In the genomic region with DNA sequence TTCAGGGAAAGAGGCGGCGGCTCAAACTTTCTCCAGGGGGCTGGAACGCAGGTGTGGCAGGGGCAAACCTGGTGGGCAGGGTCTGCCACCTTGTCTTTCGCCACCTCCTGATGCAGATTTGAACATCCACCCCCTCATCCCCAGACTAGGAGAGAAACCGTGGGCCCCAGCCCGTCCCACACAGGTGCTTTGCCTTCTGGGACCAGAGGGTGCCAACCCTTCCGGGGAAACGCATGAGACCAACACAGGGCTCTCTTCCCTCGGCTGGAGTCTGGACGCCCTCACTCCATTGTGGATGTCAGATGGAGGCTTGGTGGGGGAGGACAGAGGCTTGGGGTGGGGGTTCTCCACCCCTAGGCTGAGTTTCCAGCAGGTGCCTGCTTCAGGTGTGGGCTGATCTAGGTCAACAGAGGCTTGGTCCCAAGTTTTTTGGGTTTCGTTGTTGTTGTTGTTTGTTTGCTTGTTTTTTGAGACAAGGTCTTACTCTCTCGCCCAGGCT, we compare ENCODE assay signal across 9 cellular contexts. TPM values are rescaled to one million over a fixed set of nuclear protein-coding genes. Genes with fewer than 3 reads are reported as not detected.
DNase-seq lines count a peak whose midpoint lies in the region; ATAC-seq and TF ChIP-seq lines count a peak whose summit lies in the region.
"Had no signal": no experiment of that assay in that cellular context is flagged by ENCODE, and none has a peak within 500 bp of the region (broad histone marks: within the 10 kb centered on the region; RNA-seq: fewer than 3 reads in every experiment).

No MANE protein-coding gene starts in this region.

- H3K36me3 Mint-ChIP-seq in Calu3 (ENCODE audit: insufficient read depth, unreplicated experiment): peaks cover 52% of the 10 kb centered on the region
- no peaks in the 10 kb centered on the region for H3K36me3 Mint-ChIP-seq in endodermal cell (ENCODE audit: low read depth)

- H3K4me3 ChIP-seq in NT2/D1 (ENCODE audit: insufficient read length, low read depth) (no peak overlapping the region), endodermal cell (ENCODE audit: low read length) (no peak overlapping the region), prostate gland (peak overlapping the region in 1 of 2 donors; percentile 69)

- TF ChIP-seq POLR2A in prostate gland (IDR thresholded peaks at IDR 0.05): no peak

- H3K9ac ChIP-seq in NT2/D1 (ENCODE audit: insufficient read length, low read depth) (peak overlapping the region; percentile 51), endodermal cell (ENCODE audit: extremely low read depth, low read length, poor library complexity, severe bottlenecking) (no peak overlapping the region)

- WGBS in endodermal cell (ENCODE audit: insufficient coverage in 1 of 2, insufficient read length in 1 of 2), 2 experiments: 34 to 50% methylated on average over 5 to 12 of the region's 12 CpGs
- WGBS in prostate gland: 28% methylated on average over 12 of the region's 12 CpGs

- peaks cover 21% of the 10 kb centered on the region for H3K4me1 Mint-ChIP-seq in Calu3 (ENCODE audit: low read depth, unreplicated experiment)
- peaks cover 9% of the 10 kb centered on the region for H3K4me1 Mint-ChIP-seq in endodermal cell

- H3K27me3 Mint-ChIP-seq in Calu3 (ENCODE audit: unreplicated experiment) (no peaks in the 10 kb centered on the region), endodermal cell (ENCODE audit: insufficient read depth) (peaks cover 9% of the 10 kb centered on the region)

- ATAC-seq in GM18511 (IDR thresholded peaks at IDR 0.05; ENCODE audit: unreplicated experiment): no peak

- H3K36me3 ChIP-seq in NT2/D1 (ENCODE audit: insufficient read depth, insufficient read length, low read length) (no peaks in the 10 kb centered on the region), endodermal cell (ENCODE audit: control insufficient read depth, insufficient read depth, low read length) (no peaks in the 10 kb centered on the region), prostate gland (no peaks in the 10 kb centered on the region)

- TF ChIP-seq CTCF in Calu3 (IDR thresholded peaks at IDR 0.05; ENCODE audit: unreplicated experiment) (no peak), endodermal cell (conservative IDR thresholded peaks at IDR 0.05) (no peak), prostate gland (IDR thresholded peaks at IDR 0.05) (peak in 2 of 4 experiments; percentile 9 to 59), GM10248 (IDR thresholded peaks at IDR 0.05; ENCODE audit: control extremely low read depth, extremely low read depth, low read depth, missing control alignments) (no peak)

- H3K27ac ChIP-seq in endodermal cell (ENCODE audit: low read depth, low read length) (no peak overlapping the region), prostate gland (peak overlapping the region; percentile 89 to 94)

- BruUV-seq in Calu3 (replicated peaks; lab: Mats Ljungman, UMichigan): no TSS peak

- CTCF ChIA-PET in Calu3 (lab: Charles Lee) (interaction anchor here (0.8 to 1.2 kb wide), 3 partner anchors 437 to 480 kb away, joined by 3 to 5 read pairs (median 3); no protein-coding TSS in a partner anchor), GM10248 (lab: Yijun Ruan, JAX) (interaction anchor here (0.7 to 6.5 kb wide), 30 partner anchors 9 to 499 kb away, joined by 3 to 89 read pairs (median 5); partner anchors contain the start of genes ASB6, C9orf50, IER5L and NTMT1)

- H3K9me3 ChIP-seq in NT2/D1 (ENCODE audit: insufficient read depth, low read length) (no peaks in the 10 kb centered on the region), endodermal cell (ENCODE audit: control insufficient read depth, low read length) (no peaks in the 10 kb centered on the region), prostate gland (no peaks in the 10 kb centered on the region)

- POLR2A ChIA-PET in GM10248 (lab: Yijun Ruan, JAX): no interaction called here

- H3K27ac Mint-ChIP-seq in Calu3 (ENCODE audit: unreplicated experiment) (no peak overlapping the region), endodermal cell (no peak overlapping the region)

- no peaks in the 10 kb centered on the region for H3K9me3 Mint-ChIP-seq in Calu3 (ENCODE audit: low read depth, unreplicated experiment)
- no peaks in the 10 kb centered on the region for H3K9me3 Mint-ChIP-seq in endodermal cell

- intact Hi-C loops in Calu3 (cut with micrococcal nuclease; ENCODE audit: unreplicated experiment): loop anchor here (10.0 kb wide), 2 partner anchors 227 to 437 kb away; partner anchors contain the start of gene IER5L
- intact Hi-C loops in prostate gland (cut with DNase I): no loop called here

- peaks cover 42% of the 10 kb centered on the region for H3K4me1 ChIP-seq in NT2/D1 (ENCODE audit: insufficient read depth, insufficient read length)
- no peaks in the 10 kb centered on the region for H3K4me1 ChIP-seq in endodermal cell (ENCODE audit: control insufficient read depth, insufficient read depth, low read length)
- H3K4me1 ChIP-seq in prostate gland (replicated peaks): peaks cover 6% of the 10 kb centered on the region

- H3K4me3 Mint-ChIP-seq in Calu3 (ENCODE audit: low read depth, unreplicated experiment) (peak overlapping the region; percentile 79), endodermal cell (peak overlapping the region; percentile 68)

- DNase-seq in Calu3 (no peak), NT2/D1 (ENCODE audit: low read depth, low spot score) (no peak), endodermal cell (no peak), prostate gland (ENCODE audit: low spot score) (no peak), NCI-H1105 (lab: John Stamatoyannopoulos, UW) (no peak), GM10248 (ENCODE audit: extremely low spot score) (no peak)
- DNase-seq in effector CD8-positive, alpha-beta T cell (lab: John Stamatoyannopoulos, UW): no peak

- H3K27me3 ChIP-seq in NT2/D1 (ENCODE audit: insufficient read depth, insufficient read length): no peaks in the 10 kb centered on the region
- H3K27me3 ChIP-seq in endodermal cell (ENCODE audit: control insufficient read depth, insufficient read depth, low read length, poor library complexity, severe bottlenecking): no peaks in the 10 kb centered on the region
- no peaks in the 10 kb centered on the region for H3K27me3 ChIP-seq in prostate gland (replicated peaks; ENCODE audit: insufficient read depth)

RNA-seq across cellular contexts. Expression of gene C9orf50, which starts 9.6 kb away (rescaled TPM):
- not detected in 2 replicates for total RNA-seq in Calu3 (2022)
- not detected for total RNA-seq in endodermal cell
- polyA plus RNA-seq in endodermal cell (2013, experiment 1 of 2): not detected
- polyA plus RNA-seq in endodermal cell (2013, experiment 2 of 2): not detected
- total RNA-seq in prostate gland: not detected
- polyA plus RNA-seq: neural cell had no signal

RNA-seq across cellular contexts. Expression of gene NTMT1, which starts 14.6 kb away (rescaled TPM):
- total RNA-seq in Calu3 (2022): 34.7 and 36.1 TPM in 2 replicates
- total RNA-seq in endodermal cell: 10 to 100 TPM; 39.6 to 49.1 TPM
- 40.4 TPM for polyA plus RNA-seq in endodermal cell (2013, experiment 1 of 2)
- 40.9 TPM for polyA plus RNA-seq in endodermal cell (2013, experiment 2 of 2)
- 10 to 100 TPM; 25.4 to 53.7 TPM for total RNA-seq in prostate gland

RNA-seq across cellular contexts. Expression of gene ASB6, which starts 30.6 kb away (rescaled TPM):
- total RNA-seq in Calu3 (2022): 15.5 and 18.4 TPM in 2 replicates
- total RNA-seq in endodermal cell: 10 to 100 TPM; 19.8 to 20.2 TPM
- 17.7 TPM for polyA plus RNA-seq in endodermal cell (2013, experiment 1 of 2)
- polyA plus RNA-seq in endodermal cell (2013, experiment 2 of 2): 14.9 TPM
- 10 to 100 TPM; 25.2 to 50.3 TPM for total RNA-seq in prostate gland

RNA-seq across cellular contexts. Expression of gene PRRX2, which starts 54.1 kb away (rescaled TPM):
- total RNA-seq in Calu3 (2022): not detected in 2 replicates
- total RNA-seq in endodermal cell: 1 to 10 TPM; 1.0 to 3.8 TPM
- polyA plus RNA-seq in endodermal cell (2013, experiment 1 of 2): 5.4 TPM
- 6.0 TPM for polyA plus RNA-seq in endodermal cell (2013, experiment 2 of 2)
- total RNA-seq in prostate gland: 10 to 100 TPM in 1 of 2 donors, 1 to 10 TPM in 1; 4.3 to 14.3 TPM
- polyA plus RNA-seq: neural cell had no signal
